ENCODE assay signal across 11 cellular contexts in genomic region chr11:110098645-110099044, GRCh38. TPM values are rescaled to one million over a fixed set of nuclear protein-coding genes. Genes with fewer than 3 reads are reported as not detected.
DNase-seq lines count a peak whose midpoint lies in the region; ATAC-seq and TF ChIP-seq lines count a peak whose summit lies in the region.
"Had no signal": no experiment of that assay in that cellular context is flagged by ENCODE, and none has a peak within 500 bp of the region (broad histone marks: within the 10 kb centered on the region; RNA-seq: fewer than 3 reads in every experiment).

No MANE protein-coding gene starts in this region.

- peaks cover 18% of the 10 kb centered on the region for H3K4me1 ChIP-seq in smooth muscle cell (ENCODE audit: low read depth)

- H3K4me3 Mint-ChIP-seq in activated CD8-positive, alpha-beta T cell treated with anti-CD3 and anti-CD28 coated beads for 36 hours = no peak overlapping the region
- no peak overlapping the region for H3K4me3 Mint-ChIP-seq in activated CD8-positive, alpha-beta T cell treated with anti-CD3 and anti-CD28 coated beads, Interleukin-2, amount 10 ng/mL, durations not matched to agents 7 days and 5 days
- H3K4me3 Mint-ChIP-seq in activated naive CD4-positive, alpha-beta T cell treated with anti-CD3 and anti-CD28 coated beads, Interleukin-2, amount 10 ng/mL, durations not matched to agents 7 days and 5 days = no peak overlapping the region

- peaks cover 8% of the 10 kb centered on the region for H4K20me1 ChIP-seq in smooth muscle cell (ENCODE audit: low read depth)

- no peak for TF ChIP-seq CTCF in activated CD8-positive, alpha-beta T cell treated with anti-CD3 and anti-CD28 coated beads for 36 hours (IDR thresholded peaks at IDR 0.05)
- TF ChIP-seq CTCF in smooth muscle cell (IDR thresholded peaks at IDR 0.05; ENCODE audit: borderline replicate concordance, insufficient read depth, poor library complexity, severe bottlenecking) (no peak), GM20000 (IDR thresholded peaks at IDR 0.05; ENCODE audit: extremely low read depth, missing control alignments) (no peak)

- no peak overlapping the region for H2AFZ ChIP-seq in smooth muscle cell (ENCODE audit: low read depth)

- no peaks in the 10 kb centered on the region for H3K9me3 ChIP-seq in smooth muscle cell (replicated peaks; ENCODE audit: low read depth)
- H3K9me3 ChIP-seq: SJSA1 had no signal

- intact Hi-C loops in activated CD8-positive, alpha-beta T cell treated with anti-CD3 and anti-CD28 coated beads for 36 hours (cut with micrococcal nuclease) = no loop called here

- 71% methylated on average over 1 of the region's 1 CpG for WGBS in smooth muscle cell (ENCODE audit: low lambda C conversion rate)

- H3K27ac ChIP-seq in smooth muscle cell (ENCODE audit: low read depth) = peak overlapping the region; percentile 27
- H3K27ac ChIP-seq: SJSA1 had no signal

- H3K4me2 ChIP-seq in smooth muscle cell = no peak overlapping the region

- no peaks in the 10 kb centered on the region for H3K36me3 ChIP-seq in smooth muscle cell (ENCODE audit: low read depth)

- no peak overlapping the region for H3K4me3 ChIP-seq in smooth muscle cell
- H3K4me3 ChIP-seq: SJSA1, skin epidermis had no signal

- H3K27ac Mint-ChIP-seq in activated CD8-positive, alpha-beta T cell treated with anti-CD3 and anti-CD28 coated beads for 36 hours = no peak overlapping the region
- no peak overlapping the region for H3K27ac Mint-ChIP-seq in activated CD8-positive, alpha-beta T cell treated with anti-CD3 and anti-CD28 coated beads, Interleukin-2, amount 10 ng/mL, durations not matched to agents 7 days and 5 days
- H3K27ac Mint-ChIP-seq in activated naive CD4-positive, alpha-beta T cell treated with anti-CD3 and anti-CD28 coated beads, Interleukin-2, amount 10 ng/mL, durations not matched to agents 7 days and 5 days = no peak overlapping the region

- no peak overlapping the region for H3K9ac ChIP-seq in smooth muscle cell (ENCODE audit: low read depth)

- no peaks in the 10 kb centered on the region for H3F3A ChIP-seq in smooth muscle cell (ENCODE audit: low read depth)

- peaks cover 94% of the 10 kb centered on the region for H3K79me2 ChIP-seq in smooth muscle cell (ENCODE audit: low read depth)

- peak; percentile 45 for ATAC-seq in activated CD8-positive, alpha-beta T cell treated with anti-CD3 and anti-CD28 coated beads for 36 hours
- no peak for ATAC-seq in activated CD8-positive, alpha-beta T cell treated with anti-CD3 and anti-CD28 coated beads, Interleukin-2, amount 10 ng/mL, durations not matched to agents 7 days and 5 days
- ATAC-seq in HG02840 (IDR thresholded peaks at IDR 0.05; ENCODE audit: low FRiP score, unreplicated experiment) = peak; percentile 78

- H3K27me3 ChIP-seq in smooth muscle cell (ENCODE audit: low read depth) = no peaks in the 10 kb centered on the region
- H3K27me3 ChIP-seq: SJSA1 had no signal

- peaks cover 5% of the 10 kb centered on the region for H3K4me1 Mint-ChIP-seq in activated CD8-positive, alpha-beta T cell treated with anti-CD3 and anti-CD28 coated beads for 36 hours (ENCODE audit: low read depth)
- peaks cover 5% of the 10 kb centered on the region for H3K4me1 Mint-ChIP-seq in activated CD8-positive, alpha-beta T cell treated with anti-CD3 and anti-CD28 coated beads, Interleukin-2, amount 10 ng/mL, durations not matched to agents 7 days and 5 days (ENCODE audit: low read depth)
- H3K4me1 Mint-ChIP-seq in activated naive CD4-positive, alpha-beta T cell treated with anti-CD3 and anti-CD28 coated beads, Interleukin-2, amount 10 ng/mL, durations not matched to agents 7 days and 5 days = peaks cover 6% of the 10 kb centered on the region

- CTCF ChIA-PET in activated CD8-positive, alpha-beta T cell treated with anti-CD3 and anti-CD28 coated beads for 36 hours (lab: Charles Lee) = no interaction called here
- CTCF ChIA-PET in activated CD8-positive, alpha-beta T cell treated with anti-CD3 and anti-CD28 coated beads, Interleukin-2, amount 10 ng/mL, durations not matched to agents 7 days and 5 days (lab: Charles Lee) = no interaction called here
- CTCF ChIA-PET in activated naive CD4-positive, alpha-beta T cell treated with anti-CD3 and anti-CD28 coated beads, Interleukin-2, amount 10 ng/mL, durations not matched to agents 7 days and 5 days (lab: Charles Lee) = interaction anchor here (1.9 kb wide), 1 partner anchor 155 kb away, joined by 5 read pairs; no protein-coding TSS in a partner anchor

- no peaks in the 10 kb centered on the region for H3K9me3 Mint-ChIP-seq in activated CD8-positive, alpha-beta T cell treated with anti-CD3 and anti-CD28 coated beads for 36 hours
- H3K9me3 Mint-ChIP-seq in activated CD8-positive, alpha-beta T cell treated with anti-CD3 and anti-CD28 coated beads, Interleukin-2, amount 10 ng/mL, durations not matched to agents 7 days and 5 days (ENCODE audit: insufficient read depth) = no peaks in the 10 kb centered on the region
- H3K9me3 Mint-ChIP-seq in activated naive CD4-positive, alpha-beta T cell treated with anti-CD3 and anti-CD28 coated beads, Interleukin-2, amount 10 ng/mL, durations not matched to agents 7 days and 5 days = no peaks in the 10 kb centered on the region

- H3K36me3 Mint-ChIP-seq in activated CD8-positive, alpha-beta T cell treated with anti-CD3 and anti-CD28 coated beads for 36 hours (ENCODE audit: low read depth) = no peaks in the 10 kb centered on the region
- no peaks in the 10 kb centered on the region for H3K36me3 Mint-ChIP-seq in activated CD8-positive, alpha-beta T cell treated with anti-CD3 and anti-CD28 coated beads, Interleukin-2, amount 10 ng/mL, durations not matched to agents 7 days and 5 days (ENCODE audit: low read depth)
- peaks cover 3% of the 10 kb centered on the region for H3K36me3 Mint-ChIP-seq in activated naive CD4-positive, alpha-beta T cell treated with anti-CD3 and anti-CD28 coated beads, Interleukin-2, amount 10 ng/mL, durations not matched to agents 7 days and 5 days

- peaks cover 24% of the 10 kb centered on the region for H3K27me3 Mint-ChIP-seq in activated CD8-positive, alpha-beta T cell treated with anti-CD3 and anti-CD28 coated beads for 36 hours
- peaks cover 27% of the 10 kb centered on the region for H3K27me3 Mint-ChIP-seq in activated CD8-positive, alpha-beta T cell treated with anti-CD3 and anti-CD28 coated beads, Interleukin-2, amount 10 ng/mL, durations not matched to agents 7 days and 5 days (ENCODE audit: low read depth)
- peaks cover 11% of the 10 kb centered on the region for H3K27me3 Mint-ChIP-seq in activated naive CD4-positive, alpha-beta T cell treated with anti-CD3 and anti-CD28 coated beads, Interleukin-2, amount 10 ng/mL, durations not matched to agents 7 days and 5 days

- no peak for DNase-seq in activated CD8-positive, alpha-beta T cell treated with anti-CD3 and anti-CD28 coated beads for 36 hours
- DNase-seq in activated CD8-positive, alpha-beta T cell treated with anti-CD3 and anti-CD28 coated beads, Interleukin-2, amount 10 ng/mL, durations not matched to agents 7 days and 5 days = no peak
- DNase-seq in NAMALWA (ENCODE audit: low spot score) = peak; percentile 11
- DNase-seq in smooth muscle cell (lab: John Stamatoyannopoulos, UW; ENCODE audit: unreplicated experiment) = no peak
- no peak for DNase-seq in activated CD4-positive, alpha-beta T cell treated with anti-CD3 and anti-CD28 coated beads for 4 hours
- DNase-seq in GM20000 (ENCODE audit: low spot score) = no peak
- DNase-seq in activated naive CD4-positive, alpha-beta T cell treated with anti-CD3 and anti-CD28 coated beads, Interleukin-2, amount 10 ng/mL, durations not matched to agents 7 days and 5 days = no peak
- DNase-seq: amniotic stem cell had no signal

- POLR2A ChIA-PET in activated CD8-positive, alpha-beta T cell treated with anti-CD3 and anti-CD28 coated beads for 36 hours (lab: Charles Lee) = no interaction called here
- POLR2A ChIA-PET in activated CD8-positive, alpha-beta T cell treated with anti-CD3 and anti-CD28 coated beads, Interleukin-2, amount 10 ng/mL, durations not matched to agents 7 days and 5 days (lab: Charles Lee) = no interaction called here

RNA-seq across cellular contexts. Expression of gene ZC3H12C, which starts 5.5 kb away (rescaled TPM):
- under 1 TPM; 0.40 to 0.45 TPM for total RNA-seq in activated CD8-positive, alpha-beta T cell treated with anti-CD3 and anti-CD28 coated beads for 36 hours
- total RNA-seq in activated CD8-positive, alpha-beta T cell treated with anti-CD3 and anti-CD28 coated beads, Interleukin-2, amount 10 ng/mL, durations not matched to agents 7 days and 5 days = under 1 TPM; 0.08 to 0.18 TPM
- total RNA-seq in smooth muscle cell = 10.5 and 10.6 TPM in 2 replicates
- 1.6 and 1.9 TPM in 2 replicates for polyA plus RNA-seq in smooth muscle cell
